In the genomic region with DNA sequence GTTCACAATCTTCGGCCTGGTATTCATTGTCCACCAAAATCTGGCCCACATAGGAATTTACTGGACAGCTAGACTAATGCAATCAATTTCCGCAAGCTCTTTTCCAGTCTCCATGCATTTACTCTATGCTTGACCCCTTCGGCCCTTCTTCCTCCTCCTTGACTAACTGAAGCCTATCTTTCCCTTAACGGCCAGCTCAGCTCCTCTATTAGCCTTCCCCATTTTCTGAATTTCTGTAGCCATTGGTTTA, we compare ENCODE assay signal across 8 cellular contexts. TPM values are rescaled to one million over a fixed set of nuclear protein-coding genes. Genes with fewer than 3 reads are reported as not detected.
A peak's percentile ranks its signal among the peaks of the same experiment; 100 is the strongest.
DNase-seq lines count a peak whose midpoint lies in the region; ATAC-seq and TF ChIP-seq lines count a peak whose summit lies in the region.

No MANE protein-coding gene starts in this region.

- H4K20me1 ChIP-seq in OCI-LY1 (ENCODE audit: insufficient read depth, low read length): no peaks in the 10 kb centered on the region

- no peaks in the 10 kb centered on the region for H3K9me3 ChIP-seq in OCI-LY1 (ENCODE audit: low read length)

- peak overlapping the region; percentile 93; the same call in 1 of the 2 replicates for H2AFZ ChIP-seq in OCI-LY1 (ENCODE audit: low read length)

- H3K79me2 ChIP-seq in OCI-LY1 (ENCODE audit: insufficient read depth, low read length): peaks cover 9% of the 10 kb centered on the region

- peaks cover 39% of the 10 kb centered on the region for H3K4me1 ChIP-seq in OCI-LY1 (ENCODE audit: insufficient read depth, low read length, severe bottlenecking)
- no peaks in the 10 kb centered on the region for H3K4me1 ChIP-seq in rectal smooth muscle tissue (ENCODE audit: control insufficient read depth, insufficient read depth, low read length)

- no peak overlapping the region for H3K27ac ChIP-seq in OCI-LY1 (ENCODE audit: low read depth, low read length, poor library complexity, severe bottlenecking)
- H3K27ac ChIP-seq in rectal smooth muscle tissue (ENCODE audit: low read depth, low read length): peak overlapping the region; percentile 83

- no peaks in the 10 kb centered on the region for H3K36me3 ChIP-seq in OCI-LY1 (ENCODE audit: insufficient read depth, low read length)
- H3K36me3 ChIP-seq in rectal smooth muscle tissue (ENCODE audit: control insufficient read depth, insufficient read depth, low read length): no peaks in the 10 kb centered on the region

- H3K4me3 ChIP-seq in OCI-LY1 (ENCODE audit: low read depth, low read length, poor library complexity, severe bottlenecking) (peak overlapping the region; percentile 98), epithelial cell of proximal tubule (ENCODE audit: low read depth, low read length) (peak overlapping the region; percentile 75), rectal smooth muscle tissue (ENCODE audit: low read length) (peak overlapping the region; percentile 49)

- no peaks in the 10 kb centered on the region for H3K9me2 ChIP-seq in OCI-LY1 (ENCODE audit: low read depth, low read length)

- H3K27me3 ChIP-seq in OCI-LY1 (ENCODE audit: insufficient read depth, low read length): no peaks in the 10 kb centered on the region
- H3K27me3 ChIP-seq in rectal smooth muscle tissue (ENCODE audit: control insufficient read depth, insufficient read depth, low read length): no peaks in the 10 kb centered on the region

- H3K9ac ChIP-seq in OCI-LY1 (ENCODE audit: low read length) (peak overlapping the region; percentile 93), rectal smooth muscle tissue (ENCODE audit: low read length) (no peak overlapping the region)

- ATAC-seq in GM19351 (IDR thresholded peaks at IDR 0.05; ENCODE audit: unreplicated experiment) (peak; percentile 5), HG03139 (IDR thresholded peaks at IDR 0.05; ENCODE audit: unreplicated experiment) (no peak)

- H3F3A ChIP-seq in OCI-LY1 (ENCODE audit: insufficient read depth, low read length): no peaks in the 10 kb centered on the region

- peak overlapping the region; percentile 91 for H3K4me2 ChIP-seq in OCI-LY1 (ENCODE audit: low read length)

- no peak for TF ChIP-seq CTCF in OCI-LY1 (IDR thresholded peaks at IDR 0.05; ENCODE audit: low read length)
- no peak for TF ChIP-seq CTCF in epithelial cell of proximal tubule (conservative IDR thresholded peaks at IDR 0.05; ENCODE audit: low read depth, low read length)

- DNase-seq in epithelial cell of proximal tubule (ENCODE audit: low read depth) (no peak), DMS153 treated with DMSO at 0.1 percent for 48 hours (lab: John Stamatoyannopoulos, UW; ENCODE audit: unreplicated experiment) (no peak)
- DNase-seq in activated CD8-positive, alpha-beta memory T cell treated with anti-CD3 and anti-CD28 coated beads, Interleukin-2, amount 50 U/mL, for 4 hours: no peak
- DNase-seq in stimulated activated CD8-positive, alpha-beta memory T cell treated with anti-CD3 and anti-CD28 coated beads, Interleukin-4, amount 100 ng/mL, for 48 hours: no peak

RNA-seq across cellular contexts. Expression of a gene that starts 1.2 kb away (rescaled TPM):
- total RNA-seq in epithelial cell of proximal tubule: 10.3 and 12.9 TPM in 2 replicates
